ENCODE assay signal across 25 cellular contexts in genomic region chr13:50053844-50054243, GRCh38. TPM values are rescaled to one million over a fixed set of nuclear protein-coding genes. Genes with fewer than 3 reads are reported as not detected.
"Had no signal": no experiment of that assay in that cellular context is flagged by ENCODE, and none has a peak within 500 bp of the region (broad histone marks: within the 10 kb centered on the region; RNA-seq: fewer than 3 reads in every experiment).

No MANE protein-coding gene starts in this region.

- H3K9me3 Mint-ChIP-seq: activated naive CD4-positive, alpha-beta T cell treated with anti-CD3 and anti-CD28 coated beads, Interleukin-2, amount 50 U/mL, for 24 hours; activated T-cell treated with anti-CD3 and anti-CD28 coated beads, Interleukin-2, amount 50 U/mL, for 24 hours; activated T-helper 1 cell treated with anti-CD3 and anti-CD28 coated beads, Interleukin-12 subunit alpha, Interleukin-12 subunit beta, Interleukin-2, Interleukin-4 antibody, amounts not matched to agents 30 ng/mL and 10 ng/mL and 1 ng/mL, durations not matched to agents 14 hours and 24 hours and 36 hours; central memory CD8-positive, alpha-beta T cell had no signal

- FAIRE-seq: astrocyte, RCC 7860 had no signal

- ATAC-seq: activated CD4-positive, CD25-positive, alpha-beta regulatory T cell treated with anti-CD3 and anti-CD28 coated beads, Interleukin-2, amount 50 U/mL, for 24 hours; activated CD8-positive, alpha-beta T cell treated with anti-CD3 and anti-CD28 coated beads, Interleukin-2, amount 10 ng/mL, durations not matched to agents 7 days and 5 days; PC-3; SK-N-SH treated with all-trans-retinoic acid at 6 μM for 48 hours had no signal

- H3K27ac Mint-ChIP-seq: activated CD8-positive, alpha-beta T cell treated with anti-CD3 and anti-CD28 coated beads, Interleukin-2, amount 10 ng/mL, durations not matched to agents 7 days and 5 days; activated naive CD4-positive, alpha-beta T cell treated with anti-CD3 and anti-CD28 coated beads, Interleukin-2, amount 50 U/mL, for 24 hours had no signal

- H3K4me3 ChIP-seq: SJSA1 had no signal

- H3K27me3 ChIP-seq: SJSA1 had no signal

- H3K27ac ChIP-seq: SJSA1 had no signal

- H3K27me3 Mint-ChIP-seq: activated naive CD4-positive, alpha-beta T cell treated with anti-CD3 and anti-CD28 coated beads, Interleukin-2, amount 50 U/mL, for 24 hours; activated T-cell treated with anti-CD3 and anti-CD28 coated beads, Interleukin-2, amount 50 U/mL, for 24 hours; brain; central memory CD8-positive, alpha-beta T cell had no signal

- DNase-seq: activated CD4-positive, alpha-beta T cell treated with anti-CD3 and anti-CD28 coated beads for 4 hours; activated CD8-positive, alpha-beta T cell treated with anti-CD3 and anti-CD28 coated beads, Interleukin-2, amount 10 ng/mL, durations not matched to agents 7 days and 5 days; activated effector memory CD4-positive, alpha-beta T cell treated with Interleukin-2 at 50 U/mL for 16 hours; activated naive CD4-positive, alpha-beta T cell; activated T-cell treated with anti-CD3 and anti-CD28 coated beads, Interleukin-2, amount 50 U/mL, for 24 hours; amniotic stem cell; NCI-H1105 treated with DMSO at 0.1 percent for 48 hours; NCI-H1436 treated with DMSO at 0.1 percent for 48 hours; NCI-H187 treated with DMSO at 0.1 percent for 48 hours; NCI-H2081 treated with DMSO at 0.1 percent for 48 hours; NCI-H446; NCI-H524; PC-3; SHP77; SW 1271 had no signal

- H3K4me3 Mint-ChIP-seq: activated CD8-positive, alpha-beta T cell treated with anti-CD3 and anti-CD28 coated beads, Interleukin-2, amount 10 ng/mL, durations not matched to agents 7 days and 5 days; activated naive CD4-positive, alpha-beta T cell treated with anti-CD3 and anti-CD28 coated beads, Interleukin-2, amount 50 U/mL, for 24 hours; activated T-cell treated with anti-CD3 and anti-CD28 coated beads, Interleukin-2, amount 50 U/mL, for 24 hours; activated T-helper 1 cell treated with anti-CD3 and anti-CD28 coated beads, Interleukin-12 subunit alpha, Interleukin-12 subunit beta, Interleukin-2, Interleukin-4 antibody, amounts not matched to agents 30 ng/mL and 10 ng/mL and 1 ng/mL, durations not matched to agents 14 hours and 24 hours and 36 hours; brain; central memory CD8-positive, alpha-beta T cell had no signal

- H3K9me3 ChIP-seq: SJSA1 had no signal

RNA-seq across cellular contexts. Expression of gene KCNRG, which starts 38.6 kb away (rescaled TPM):
- total RNA-seq: T-helper 1 cell treated with Interleukin-12 subunit alpha and Interleukin-12 subunit beta and Interleukin-4 antibody, amounts not matched to agents 30 ng/mL and 1 ng/mL, for 36 hours had no signal
